Comparison of ENCODE assay signal across 8 cellular contexts in the genomic region with DNA sequence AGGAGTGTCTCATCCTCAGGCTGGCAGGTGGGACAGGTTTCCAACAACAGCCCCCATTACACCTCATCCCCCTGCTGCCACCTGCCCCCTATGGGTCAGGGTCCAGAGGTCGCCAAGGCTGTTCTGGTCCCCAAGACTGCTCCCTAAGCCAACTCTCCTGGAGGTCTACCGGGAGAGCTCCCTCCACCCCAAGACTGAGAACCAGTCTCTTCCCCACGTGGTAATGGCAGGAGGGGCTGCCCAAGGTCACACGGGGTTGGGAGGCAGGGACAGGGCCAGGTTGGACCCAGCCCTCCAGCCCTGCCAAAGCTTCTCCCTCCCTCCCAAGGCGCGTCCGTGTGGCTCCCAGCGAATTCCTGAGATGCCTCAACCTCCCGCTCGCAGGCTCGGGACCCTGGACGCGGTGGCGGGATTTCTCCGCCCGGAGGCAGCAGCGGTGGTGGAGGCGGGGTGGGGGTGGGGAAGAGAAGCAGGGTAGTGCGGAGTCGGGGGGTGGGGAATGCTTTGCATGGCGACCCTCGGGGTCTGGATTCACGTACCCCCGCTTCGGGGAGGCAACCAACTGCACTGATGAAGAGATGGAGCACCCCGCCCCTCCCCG.
DNase-seq lines count a peak whose midpoint lies in the region; ATAC-seq and TF ChIP-seq lines count a peak whose summit lies in the region.

No MANE protein-coding gene starts in this region.

- no peak overlapping the region for H3K27ac Mint-ChIP-seq in neural progenitor cell

- DNase-seq in NCI-H226 (peak; percentile 16), epithelial cell of proximal tubule (ENCODE audit: low read depth) (no peak), neural progenitor cell (ENCODE audit: low spot score) (peak; percentile 91), DMS153 treated with DMSO at 0.1 percent for 48 hours (lab: John Stamatoyannopoulos, UW; ENCODE audit: unreplicated experiment) (no peak)

- H3K4me3 ChIP-seq in BLaER1 treated with 17β-estradiol and CSF1 and Interleukin-3, amounts not matched to agents 10 nM and 100 nM, result peak overlapping the region; percentile 47 to 79 (median 63); a peak in 19 of 20 replicates
- H3K4me3 ChIP-seq in epithelial cell of proximal tubule (ENCODE audit: low read depth, low read length), result peak overlapping the region; percentile 53
- peak overlapping the region; percentile 77 for H3K4me3 ChIP-seq in neural progenitor cell

- H3K4me1 ChIP-seq in BLaER1 treated with 17β-estradiol and CSF1 and Interleukin-3, amounts not matched to agents 10 nM and 100 nM, result peaks cover 79 to 93% (median 88%) of the 10 kb centered on the region in 10 experiments
- peaks cover 15% of the 10 kb centered on the region for H3K4me1 ChIP-seq in neural progenitor cell

- no peak for ATAC-seq in GM21723 (IDR thresholded peaks at IDR 0.05; ENCODE audit: unreplicated experiment)
- ATAC-seq in HG03196 (IDR thresholded peaks at IDR 0.05; ENCODE audit: unreplicated experiment), result no peak
- ATAC-seq in GM21825 (IDR thresholded peaks at IDR 0.05; ENCODE audit: unreplicated experiment), result no peak

- peaks cover 0 to 73% (median 10%) of the 10 kb centered on the region in 11 experiments; a peak in 18 of 22 replicates for H3K36me3 ChIP-seq in BLaER1 treated with 17β-estradiol and CSF1 and Interleukin-3, amounts not matched to agents 10 nM and 100 nM
- no peaks in the 10 kb centered on the region for H3K36me3 ChIP-seq in neural progenitor cell

- H3K79me2 ChIP-seq in neural progenitor cell (ENCODE audit: low read depth), result no peaks in the 10 kb centered on the region

- no peak overlapping the region for H2AFZ ChIP-seq in neural progenitor cell (replicated peaks)

- peak overlapping the region in 1 of 11 experiments; percentile 69; a peak in 1 of 22 replicates for H3K27ac ChIP-seq in BLaER1 treated with 17β-estradiol and CSF1 and Interleukin-3, amounts not matched to agents 10 nM and 100 nM
- no peak overlapping the region for H3K27ac ChIP-seq in neural progenitor cell

- 0 out of 22 replicates have a peak, but pooled peaks cover 0 to under 1% (median 0%) of the 10 kb centered on the region in 11 experiments for H3K9me3 ChIP-seq in BLaER1 treated with 17β-estradiol and CSF1 and Interleukin-3, amounts not matched to agents 10 nM and 100 nM (replicated peaks in 1 of 11)
- no peaks in the 10 kb centered on the region for H3K9me3 ChIP-seq in neural progenitor cell (ENCODE audit: low read depth)

- peaks cover 3% of the 10 kb centered on the region for H3K27me3 Mint-ChIP-seq in neural progenitor cell (ENCODE audit: insufficient read depth, low read depth)

- peak overlapping the region in 9 of 11 experiments; percentile 66 to 81 (median 75); a peak in 16 of 22 replicates for H3K9ac ChIP-seq in BLaER1 treated with 17β-estradiol and CSF1 and Interleukin-3, amounts not matched to agents 10 nM and 100 nM
- no peak overlapping the region for H3K9ac ChIP-seq in neural progenitor cell

- peak overlapping the region; percentile 79 for H3K4me3 Mint-ChIP-seq in neural progenitor cell

- H3K27me3 ChIP-seq in BLaER1 treated with 17β-estradiol and CSF1 and Interleukin-3, amounts not matched to agents 10 nM and 100 nM, result peaks cover 18 to 33% (median 28%) of the 10 kb centered on the region in 11 experiments
- peaks cover 24% of the 10 kb centered on the region for H3K27me3 ChIP-seq in neural progenitor cell

- TF ChIP-seq CTCF in epithelial cell of proximal tubule (conservative IDR thresholded peaks at IDR 0.05; ENCODE audit: low read depth, low read length), result no peak
- peak; percentile 28 for TF ChIP-seq CTCF in neural progenitor cell (IDR thresholded peaks at IDR 0.05)

- H4K20me1 ChIP-seq in BLaER1 treated with 17β-estradiol and CSF1 and Interleukin-3, amounts not matched to agents 10 nM and 100 nM, result peaks cover 59 to 100% (median 84%) of the 10 kb centered on the region in 11 experiments
- H4K20me1 ChIP-seq in neural progenitor cell (ENCODE audit: low read depth), result peaks cover 42% of the 10 kb centered on the region

- H3K4me2 ChIP-seq in BLaER1 treated with 17β-estradiol and CSF1 and Interleukin-3, amounts not matched to agents 10 nM and 100 nM, result peak overlapping the region; percentile 95 to 100 (median 99)
- peak overlapping the region; percentile 98 for H3K4me2 ChIP-seq in neural progenitor cell

- H3K9me3 Mint-ChIP-seq in neural progenitor cell, result no peaks in the 10 kb centered on the region

- H3K4me1 Mint-ChIP-seq in neural progenitor cell, result peaks cover 27% of the 10 kb centered on the region

- peaks cover 31% of the 10 kb centered on the region for H3F3A ChIP-seq in neural progenitor cell (ENCODE audit: low read depth)

- no peaks in the 10 kb centered on the region for H3K36me3 Mint-ChIP-seq in neural progenitor cell

Comparison
In these comparisons a context has a peak if more than half of its experiments do, and no peak if none do; other contexts are left out.
1. DNase-seq: peak in NCI-H226 (single experiment) and neural progenitor cell (single experiment); none in epithelial cell of proximal tubule (single experiment) and DMS153 treated with DMSO at 0.1 percent for 48 hours (single experiment).
2. Peak in every context shown above with its lines, with median percentiles within 50 percentile points of each other: H3K4me3 ChIP-seq.